Comparison of ENCODE assay signal across 15 cellular contexts in the genomic region with DNA sequence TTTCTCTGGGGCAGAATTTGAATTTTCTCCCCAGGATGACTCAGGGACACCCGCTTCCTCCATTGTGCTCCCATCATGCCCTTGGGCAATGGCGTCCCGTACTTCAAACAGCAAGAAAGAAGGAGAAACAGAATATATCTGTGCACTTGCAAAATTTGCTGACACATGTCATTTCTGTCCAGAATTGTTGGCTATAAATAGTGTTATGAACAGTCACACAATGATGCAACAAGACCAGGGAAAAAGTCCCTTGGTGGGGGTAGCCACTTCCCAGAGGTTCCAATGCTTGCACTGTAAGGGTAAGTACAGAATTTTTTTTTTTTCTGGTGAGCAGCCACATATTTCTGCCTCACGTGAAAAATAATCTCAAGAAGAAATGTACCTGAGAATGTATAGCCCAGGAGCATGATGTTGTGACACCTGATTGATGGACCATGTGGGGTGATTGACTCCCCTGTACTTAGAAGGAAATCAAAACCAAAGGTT. TPM values are rescaled to one million over a fixed set of nuclear protein-coding genes. Genes with fewer than 3 reads are reported as not detected.
A peak's percentile ranks its signal among the peaks of the same experiment; 100 is the strongest.
DNase-seq lines count a peak whose midpoint lies in the region; ATAC-seq and TF ChIP-seq lines count a peak whose summit lies in the region.
"Had no signal": no experiment of that assay in that cellular context is flagged by ENCODE, and none has a peak within 500 bp of the region (broad histone marks: within the 10 kb centered on the region; RNA-seq: fewer than 3 reads in every experiment).

No MANE protein-coding gene starts in this region.

- H3K4me3 ChIP-seq in transverse colon, result no peak overlapping the region

- H3K27me3 Mint-ChIP-seq in T-helper 1 cell treated with Interleukin-12 subunit alpha and Interleukin-12 subunit beta and Interleukin-4 antibody, amounts not matched to agents 30 μg/mL and 1 μg/mL, for 36 hours (ENCODE audit: low read depth), result peaks cover 36% of the 10 kb centered on the region
- H3K27me3 Mint-ChIP-seq in stimulated activated naive B cell treated with anti-CD40 and anti-IgM and Interleukin-4, amounts not matched to agents 10 μg/mL and 1 μg/mL and 100 μg/mL, for 72 hours, result no peaks in the 10 kb centered on the region

- peak; percentile 61 for ATAC-seq in left ventricle myocardium superior
- peak in 1 of 2 donors; percentile 36 for ATAC-seq in stimulated activated naive B cell treated with anti-CD40 and anti-IgM and Interleukin-4, amounts not matched to agents 10 μg/mL and 1 μg/mL and 100 μg/mL, for 72 hours (replicated peaks)

- no peak for TF ChIP-seq EP300 in transverse colon (IDR thresholded peaks at IDR 0.05; ENCODE audit: low read depth)

- in situ Hi-C loops in transverse colon (cut with MboI; ENCODE audit: low pct_ligation_motif_present in 1 of 4, low pct_unique_long_range_greater_than_20kb in 1 of 4, low sequenced_read_pairs in 3 of 4), result no loop called here

- H3K36me3 Mint-ChIP-seq in T-helper 1 cell treated with Interleukin-12 subunit alpha and Interleukin-12 subunit beta and Interleukin-4 antibody, amounts not matched to agents 30 μg/mL and 1 μg/mL, for 36 hours (ENCODE audit: low read depth), result peaks cover 9% of the 10 kb centered on the region
- peaks cover 0 to 4% of the 10 kb centered on the region in 2 donors for H3K36me3 Mint-ChIP-seq in stimulated activated naive B cell treated with anti-CD40 and anti-IgM and Interleukin-4, amounts not matched to agents 10 μg/mL and 1 μg/mL and 100 μg/mL, for 72 hours

- intact Hi-C loops in left ventricle myocardium superior (cut with micrococcal nuclease) (no loop called here), transverse colon (cut with DNase I; ENCODE audit: low total_unique reads) (no loop called here)

- peaks cover 4% of the 10 kb centered on the region for H3K9me3 Mint-ChIP-seq in T-helper 1 cell treated with Interleukin-12 subunit alpha and Interleukin-12 subunit beta and Interleukin-4 antibody, amounts not matched to agents 30 μg/mL and 1 μg/mL, for 36 hours
- no peaks in the 10 kb centered on the region for H3K9me3 Mint-ChIP-seq in stimulated activated naive B cell treated with anti-CD40 and anti-IgM and Interleukin-4, amounts not matched to agents 10 μg/mL and 1 μg/mL and 100 μg/mL, for 72 hours

- no peaks in the 10 kb centered on the region for H3K9me3 ChIP-seq in transverse colon

- H3K4me1 Mint-ChIP-seq in T-helper 1 cell treated with Interleukin-12 subunit alpha and Interleukin-12 subunit beta and Interleukin-4 antibody, amounts not matched to agents 30 μg/mL and 1 μg/mL, for 36 hours (ENCODE audit: low read depth), result peaks cover 66% of the 10 kb centered on the region
- H3K4me1 Mint-ChIP-seq in stimulated activated naive B cell treated with anti-CD40 and anti-IgM and Interleukin-4, amounts not matched to agents 10 μg/mL and 1 μg/mL and 100 μg/mL, for 72 hours, result peaks cover 46 to 74% of the 10 kb centered on the region in 2 donors

- H3K4me1 ChIP-seq in transverse colon, result no peaks in the 10 kb centered on the region

- WGBS in transverse colon (ENCODE audit: low coverage in 1 of 2), 2 donors, result 68 to 88% methylated on average over 1 to 4 of the region's 4 CpGs

- peak overlapping the region; percentile 84 for H3K4me3 Mint-ChIP-seq in T-helper 1 cell treated with Interleukin-12 subunit alpha and Interleukin-12 subunit beta and Interleukin-4 antibody, amounts not matched to agents 30 μg/mL and 1 μg/mL, for 36 hours
- no peak overlapping the region for H3K4me3 Mint-ChIP-seq in stimulated activated naive B cell treated with anti-CD40 and anti-IgM and Interleukin-4, amounts not matched to agents 10 μg/mL and 1 μg/mL and 100 μg/mL, for 72 hours

- no peak for DNase-seq in T-helper 1 cell
- peak; percentile 74 for DNase-seq in OCI-M1 (lab: John Stamatoyannopoulos, UW)
- peak; percentile 40 for DNase-seq in left ventricle myocardium superior
- DNase-seq in stimulated activated naive B cell treated with anti-CD40 and anti-IgM and Interleukin-4, amounts not matched to agents 10 μg/mL and 1 μg/mL and 100 μg/mL, for 72 hours, result peak; percentile 29
- no peak for DNase-seq in germinal center (ENCODE audit: low spot score)
- DNase-seq in transverse colon, result no peak
- no peak for DNase-seq in GOT3 (lab: John Stamatoyannopoulos, UW)
- DNase-seq: 8988T; effector CD4-positive, alpha-beta T cell; mesenchymal stem cell; NCI-H345 had no signal

- peak overlapping the region in 1 of 4 donors; percentile 40 for H3K27ac ChIP-seq in transverse colon

- H3K36me3 ChIP-seq in transverse colon, result no peaks in the 10 kb centered on the region

- no peak overlapping the region for H3K27ac Mint-ChIP-seq in T-helper 1 cell treated with Interleukin-12 subunit alpha and Interleukin-12 subunit beta and Interleukin-4 antibody, amounts not matched to agents 30 μg/mL and 1 μg/mL, for 36 hours
- H3K27ac Mint-ChIP-seq in stimulated activated naive B cell treated with anti-CD40 and anti-IgM and Interleukin-4, amounts not matched to agents 10 μg/mL and 1 μg/mL and 100 μg/mL, for 72 hours, result no peak overlapping the region

- no peaks in the 10 kb centered on the region for H3K27me3 ChIP-seq in transverse colon

- TF ChIP-seq POLR2A in transverse colon (IDR thresholded peaks at IDR 0.05), result no peak

- no peak for TF ChIP-seq CTCF in transverse colon (IDR thresholded peaks at IDR 0.05)

RNA-seq across cellular contexts. Expression of a gene that starts 9.1 kb away (rescaled TPM):
- total RNA-seq in left ventricle myocardium superior (5.9 TPM), transverse colon (10 to 100 TPM in 2 of 4 donors, 1 to 10 TPM in 2; 1.9 to 18.4 (median 7.3) TPM)
- total RNA-seq: pulmonary artery endothelial cell had no signal

RNA-seq across cellular contexts. Expression of a gene that starts 34.9 kb away (rescaled TPM):
- total RNA-seq in left ventricle myocardium superior (not detected), transverse colon (under 1 TPM in 2 of 4 donors, not detected in 2; 0.14 to 0.79 TPM)
- total RNA-seq: activated CD8-positive, alpha-beta memory T cell treated with anti-CD3 and anti-CD28 coated beads for 36 hours; aorta; pulmonary artery endothelial cell had no signal

RNA-seq across cellular contexts. Expression of a gene that starts 41.4 kb away (rescaled TPM):
- total RNA-seq in left ventricle myocardium superior, result 1.6 TPM
- total RNA-seq in transverse colon, result 1 to 10 TPM; 1.1 to 7.5 (median 3.0) TPM
- total RNA-seq: pulmonary artery endothelial cell had no signal

Comparison
In these comparisons a context has a peak if more than half of its experiments do, and no peak if none do; other contexts are left out.
1. DNase-seq: peak in OCI-M1 (single experiment), left ventricle myocardium superior (single experiment) and stimulated activated naive B cell treated with anti-CD40 and anti-IgM and Interleukin-4, amounts not matched to agents 10 μg/mL and 1 μg/mL and 100 μg/mL, for 72 hours (single experiment); none in T-helper 1 cell (0 of 5), germinal center (single experiment), transverse colon (single experiment) and GOT3 (single experiment).